ENCODE assay signal across 1 cellular context in genomic region chr1:45304311-45305081, GRCh38.
TF ChIP-seq lines count a peak whose summit lies in the region.

No MANE protein-coding gene starts in this region.

TF ChIP-seq in HepG2, 621 proteins besides CTCF, POLR2A, EP300 and RAD21 (continued from another document):
- TF ChIP-seq ZNF609 (CRISPR knock-in tag; IDR thresholded peaks at IDR 0.05; ENCODE audit: borderline replicate concordance): no peak
- no peak for TF ChIP-seq TRIM22 (IDR thresholded peaks at IDR 0.05)
- TF ChIP-seq KAT2B (IDR thresholded peaks at IDR 0.05; ENCODE audit: borderline replicate concordance, low read depth, low read length): no peak
- no peak for TF ChIP-seq CBX2 (IDR thresholded peaks at IDR 0.05; ENCODE audit: low read depth, low read length)
- 0 out of 2 replicates have a peak, but pooled peaks have one; percentile 43 for TF ChIP-seq CBX2 (CRISPR knock-in tag; IDR thresholded peaks at IDR 0.05; ENCODE audit: low read depth)
- TF ChIP-seq ZNF557 (CRISPR knock-in tag; IDR thresholded peaks at IDR 0.05): no peak
- no peak for TF ChIP-seq REXO4 (CRISPR knock-in tag; IDR thresholded peaks at IDR 0.05; ENCODE audit: borderline replicate concordance)
- TF ChIP-seq HNRNPH1 (optimal IDR thresholded peaks at IDR 0.05; ENCODE audit: low read depth, low read length): no peak
- TF ChIP-seq SMARCE1 (IDR thresholded peaks at IDR 0.05; ENCODE audit: borderline replicate concordance): no peak
- TF ChIP-seq MXD1 (CRISPR knock-in tag; IDR thresholded peaks at IDR 0.05): no peak
- TF ChIP-seq ARID4A (CRISPR knock-in tag; IDR thresholded peaks at IDR 0.05; ENCODE audit: borderline replicate concordance): no peak
- TF ChIP-seq REL (CRISPR knock-in tag; conservative IDR thresholded peaks at IDR 0.05): no peak
- TF ChIP-seq AKNA (CRISPR knock-in tag; IDR thresholded peaks at IDR 0.05; ENCODE audit: borderline replicate concordance): no peak
- TF ChIP-seq ZNF362 (CRISPR knock-in tag; IDR thresholded peaks at IDR 0.05; ENCODE audit: borderline replicate concordance): no peak
- 0 out of 2 replicates have a peak, but pooled peaks have one; percentile 30 for TF ChIP-seq ZNF605 (CRISPR knock-in tag; IDR thresholded peaks at IDR 0.05)
- no peak; the same call in 1 of the 2 replicates for TF ChIP-seq MEF2D (CRISPR knock-in tag; IDR thresholded peaks at IDR 0.05)
- TF ChIP-seq KAT7 (CRISPR knock-in tag; IDR thresholded peaks at IDR 0.05; ENCODE audit: borderline replicate concordance): no peak; the same call in 1 of the 2 replicates
- no peak for TF ChIP-seq ZBTB21 (CRISPR knock-in tag; IDR thresholded peaks at IDR 0.05)
- no peak for TF ChIP-seq ZNF24 (IDR thresholded peaks at IDR 0.05)
- no peak for TF ChIP-seq TBL1XR1 (IDR thresholded peaks at IDR 0.05; ENCODE audit: borderline replicate concordance, low read length, partially characterized antibody)
- TF ChIP-seq ATF2 (CRISPR knock-in tag; IDR thresholded peaks at IDR 0.05): no peak
- no peak for TF ChIP-seq NR1H2 (CRISPR knock-in tag; IDR thresholded peaks at IDR 0.05; ENCODE audit: borderline replicate concordance, low read depth)
- peak in 1 of 2 experiments; percentile 41; a peak in 1 of 4 replicates for TF ChIP-seq NR2F1 (CRISPR knock-in tag; IDR thresholded peaks at IDR 0.05)
- TF ChIP-seq ZNF160 (CRISPR knock-in tag; IDR thresholded peaks at IDR 0.05): no peak
- peak; percentile 37; the same call in 1 of the 2 replicates for TF ChIP-seq RXRA (CRISPR knock-in tag; IDR thresholded peaks at IDR 0.05)
- TF ChIP-seq ZNF253 (CRISPR knock-in tag; IDR thresholded peaks at IDR 0.05; ENCODE audit: borderline replicate concordance): no peak
- TF ChIP-seq CENPX (CRISPR knock-in tag; IDR thresholded peaks at IDR 0.05): no peak
- peak; percentile 2; the same call in 1 of the 2 replicates for TF ChIP-seq REPIN1 (CRISPR knock-in tag; IDR thresholded peaks at IDR 0.05; ENCODE audit: borderline replicate concordance, low read depth)
- TF ChIP-seq NAIF1 (CRISPR knock-in tag; IDR thresholded peaks at IDR 0.05; ENCODE audit: borderline replicate concordance): no peak
- no peak for TF ChIP-seq ZNF17 (CRISPR knock-in tag; IDR thresholded peaks at IDR 0.05)
